Comparison of ENCODE assay signal across 8 cellular contexts in the genomic region with DNA sequence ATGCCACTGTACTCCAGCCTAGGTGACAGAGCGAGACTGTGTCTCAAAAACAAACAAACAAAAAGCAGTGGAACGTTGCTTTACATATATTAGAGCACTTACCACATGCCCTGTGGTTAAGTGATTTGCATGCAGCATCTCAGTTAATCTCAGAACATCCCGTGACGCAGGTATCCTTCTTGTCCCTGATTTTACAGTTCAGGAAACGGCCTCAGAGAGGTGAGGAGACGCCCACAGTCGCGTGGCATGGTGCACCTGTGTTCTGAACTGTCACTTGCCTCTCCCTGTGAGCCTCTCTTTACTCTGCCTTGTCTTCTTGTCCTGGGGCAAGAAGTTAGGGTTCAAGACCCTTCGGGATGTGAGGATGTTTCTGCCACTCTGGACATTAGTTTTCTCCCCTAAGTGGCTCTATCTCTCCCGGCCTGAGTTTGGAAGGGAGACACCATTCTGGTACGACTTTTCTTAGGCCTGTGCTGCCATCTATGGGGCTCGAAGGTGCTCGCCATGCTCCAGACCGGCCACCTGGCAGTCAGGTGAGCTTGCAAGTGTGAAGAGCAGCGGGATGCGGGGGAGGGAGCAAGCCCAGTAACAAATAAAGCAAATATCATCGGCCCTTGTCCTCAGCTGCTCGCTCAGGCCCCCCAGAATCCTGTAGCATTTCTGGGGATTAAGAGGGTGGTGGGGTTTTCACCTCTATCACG. TPM values are rescaled to one million over a fixed set of nuclear protein-coding genes. Genes with fewer than 3 reads are reported as not detected.
DNase-seq lines count a peak whose midpoint lies in the region; ATAC-seq, FAIRE-seq and TF ChIP-seq lines count a peak whose summit lies in the region.

No MANE protein-coding gene starts in this region.

- no peaks in the 10 kb centered on the region for H3K36me3 ChIP-seq in kidney (ENCODE audit: control insufficient read depth in 1 of 2, insufficient read depth in 2 of 2, low read length in 2 of 2)

- peak overlapping the region; percentile 78 for H3K4me3 Mint-ChIP-seq in chondrocyte (ENCODE audit: unreplicated experiment)

- intact Hi-C loops in kidney (cut with DNase I): loop anchor here (10.0 kb wide), 2 partner anchors 115 to 295 kb away; no protein-coding TSS in a partner anchor

- peak; percentile 76 for DNase-seq in Daoy (ENCODE audit: low read depth)
- DNase-seq in NCI-H2171 (lab: John Stamatoyannopoulos, UW): peak; percentile 75
- peak; percentile 33 for DNase-seq in activated CD4-positive, CD25-positive, alpha-beta regulatory T cell treated with anti-CD3 and anti-CD28 coated beads, Interleukin-2, amount 50 U/mL, for 16 hours (ENCODE audit: low read depth, low spot score)
- DNase-seq in chondrocyte (ENCODE audit: low spot score): no peak
- DNase-seq in kidney: peak; percentile 85
- peak; percentile 24 to 37 for DNase-seq in stimulated activated CD4-positive, alpha-beta T cell treated with anti-CD3 and anti-CD28 coated beads, Interleukin-1b, Interleukin-23, amount 100 ng/mL, for 1 hour (ENCODE audit: low read depth in 2 of 2)

- H3K9me3 ChIP-seq in kidney (ENCODE audit: control insufficient read depth in 1 of 2, low read length in 2 of 2): no peaks in the 10 kb centered on the region

- H3K27ac Mint-ChIP-seq in chondrocyte (ENCODE audit: unreplicated experiment): no peak overlapping the region

- no peaks in the 10 kb centered on the region for H3K9me3 Mint-ChIP-seq in chondrocyte (ENCODE audit: low read depth)

- ATAC-seq in HG02678 (IDR thresholded peaks at IDR 0.05; ENCODE audit: unreplicated experiment) (peak; percentile 49), GM21447 (IDR thresholded peaks at IDR 0.05; ENCODE audit: unreplicated experiment) (no peak)

- no peak overlapping the region for H3K9ac ChIP-seq in kidney (ENCODE audit: low read length in 2 of 2)

- TF ChIP-seq CTCF in chondrocyte (IDR thresholded peaks at IDR 0.05) (no peak), kidney (IDR thresholded peaks at IDR 0.05; ENCODE audit: borderline replicate concordance, extremely low read depth, insufficient read depth) (peak; percentile 73)

- no peak for FAIRE-seq in kidney (lab: Jason Lieb, UNC)

- peaks cover 0 to 7% of the 10 kb centered on the region in 2 donors for H3K4me1 ChIP-seq in kidney (ENCODE audit: control insufficient read depth in 1 of 2, insufficient read depth in 1 of 2, low read depth in 1 of 2, low read length in 2 of 2)

- no peaks in the 10 kb centered on the region for H3K27me3 Mint-ChIP-seq in chondrocyte (ENCODE audit: low read depth)

- no peak overlapping the region for H3K27ac ChIP-seq in kidney (ENCODE audit: low read depth in 2 of 2, low read length in 2 of 2)

- peak overlapping the region; percentile 40 to 59 for H3K4me3 ChIP-seq in kidney (ENCODE audit: low read length in 2 of 2)

- peaks cover 10% of the 10 kb centered on the region for H3K4me1 Mint-ChIP-seq in chondrocyte (ENCODE audit: low read depth)

- no peaks in the 10 kb centered on the region for H3K36me3 Mint-ChIP-seq in chondrocyte (ENCODE audit: low read depth)

RNA-seq across cellular contexts. Expression of a gene that starts 25.6 kb away (rescaled TPM):
- 195 and 222 TPM in 2 replicates for total RNA-seq in Daoy (2014; rRNA removed; shearing (Covaris generic))
- total RNA-seq in chondrocyte (179 to 223 TPM (median 218 TPM) in 3 replicates), kidney (274 TPM)
- polyA plus RNA-seq in kidney (ENCODE audit: insufficient read depth, low read depth, low replicate concordance): 82.0 TPM
